25 cellular contexts compared by ENCODE assay signal in the genomic region with DNA sequence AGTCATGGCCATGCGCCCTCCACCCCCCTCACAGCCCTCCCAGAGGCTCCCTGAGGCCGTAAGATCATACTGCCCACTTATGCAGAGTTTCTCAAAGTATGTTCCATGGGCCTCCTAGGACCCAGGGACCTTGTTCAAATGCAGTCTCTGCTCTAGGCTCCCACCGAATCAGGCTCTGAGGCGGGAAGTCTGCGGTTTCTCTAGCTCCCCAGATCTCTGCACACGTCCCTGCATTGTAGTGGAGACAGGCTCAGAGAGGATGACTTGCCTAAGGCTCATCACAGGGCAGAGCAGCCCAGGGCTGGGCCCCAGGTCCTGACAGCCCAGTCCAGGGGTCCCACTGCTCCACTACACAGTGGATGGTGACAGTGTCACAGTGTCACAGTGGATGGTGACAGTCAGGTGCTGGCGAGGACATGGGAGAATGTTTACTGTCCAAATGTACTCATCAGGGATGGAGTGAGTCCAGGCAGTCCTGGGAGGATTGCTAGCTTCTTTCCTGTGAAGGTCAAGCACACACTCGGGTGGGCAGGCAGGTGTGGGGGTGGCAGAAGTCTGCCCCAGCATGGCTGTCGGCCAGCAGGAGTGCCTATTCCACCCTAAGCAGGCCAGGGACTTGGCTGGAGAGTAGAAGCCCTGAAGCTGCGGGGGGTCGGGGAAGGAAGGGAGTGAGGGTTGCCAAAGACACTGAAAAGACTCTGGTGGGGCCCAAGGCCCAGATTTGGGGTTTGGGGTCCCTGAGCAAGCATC. TPM values are rescaled to one million over a fixed set of nuclear protein-coding genes. Genes with fewer than 3 reads are reported as not detected.
"Had no signal": no experiment of that assay in that cellular context is flagged by ENCODE, and none has a peak within 500 bp of the region (broad histone marks: within the 10 kb centered on the region; RNA-seq: fewer than 3 reads in every experiment).

No MANE protein-coding gene starts in this region.

- H3K4me1 ChIP-seq: left ventricle myocardium inferior, parathyroid adenoma had no signal

- H3K27me3 ChIP-seq: cardiac muscle cell, hepatocyte, stomach, suprapubic skin, uterus had no signal

- H3K27me3 Mint-ChIP-seq: activated naive CD8-positive, alpha-beta T cell treated with anti-CD3 and anti-CD28 coated beads, Interleukin-2, amount 50 U/mL, for 24 hours; natural killer cell treated with Interleukin-12 subunit alpha and Interleukin-12 subunit beta and Interleukin-15 and Interleukin-18, amount 100 ng/mL, for 72 hours had no signal

- DNase-seq: activated effector memory CD4-positive, alpha-beta T cell treated with anti-CD3 and anti-CD28 coated beads, Interleukin-2, amount 50 U/mL, for 16 hours; activated naive CD4-positive, alpha-beta T cell treated with anti-CD3 and anti-CD28 coated beads, Interleukin-2, amount 50 U/mL, for 16 hours; activated naive CD8-positive, alpha-beta T cell treated with anti-CD3 and anti-CD28 coated beads, Interleukin-2, amount 50 U/mL, for 24 hours; activated T-cell treated with anti-CD3 and anti-CD28 coated beads, Interleukin-2, amount 50 U/mL, for 48 hours; effector CD4-positive, alpha-beta T cell; erythroblast; glutamatergic neuron; left ventricle myocardium inferior; mammary epithelial cell; stimulated activated CD4-positive, alpha-beta T cell treated with anti-CD3 and anti-CD28 coated beads, Interleukin-12 subunit alpha, Interleukin-12 subunit beta, amount 100 ng/mL, for 4 hours; stimulated activated CD4-positive, alpha-beta T cell treated with anti-CD3 and anti-CD28 coated beads, Interleukin-4, amount 100 ng/mL, for 4 hours; stomach; T-helper 9 cell; trophoblast cell; uterus had no signal

- H3K9me3 ChIP-seq: left ventricle myocardium inferior, stomach, suprapubic skin, uterus had no signal

- H3K27ac ChIP-seq: cardiac muscle cell, hepatocyte, left ventricle myocardium inferior, parathyroid adenoma, stomach, suprapubic skin, uterus had no signal

- H3K4me3 Mint-ChIP-seq: activated naive CD8-positive, alpha-beta T cell treated with anti-CD3 and anti-CD28 coated beads, Interleukin-2, amount 50 U/mL, for 24 hours; natural killer cell treated with Interleukin-12 subunit alpha and Interleukin-12 subunit beta and Interleukin-15 and Interleukin-18, amount 100 ng/mL, for 72 hours; WTC11 had no signal

- H3K27ac Mint-ChIP-seq: activated naive CD8-positive, alpha-beta T cell treated with anti-CD3 and anti-CD28 coated beads, Interleukin-2, amount 50 U/mL, for 24 hours; natural killer cell treated with Interleukin-12 subunit alpha and Interleukin-12 subunit beta and Interleukin-15 and Interleukin-18, amount 100 ng/mL, for 72 hours; WTC11 had no signal

- FAIRE-seq: frontal cortex had no signal

- H3K9ac ChIP-seq: parathyroid adenoma had no signal

- H3K4me2 ChIP-seq: hepatocyte had no signal

- H3K36me3 Mint-ChIP-seq: natural killer cell treated with Interleukin-12 subunit alpha and Interleukin-12 subunit beta and Interleukin-15 and Interleukin-18, amount 100 ng/mL, for 72 hours; WTC11 had no signal

- H3K4me3 ChIP-seq: cardiac muscle cell, hepatocyte, left ventricle myocardium inferior, stomach, suprapubic skin, uterus had no signal

- ATAC-seq: activated naive CD8-positive, alpha-beta T cell treated with anti-CD3 and anti-CD28 coated beads, Interleukin-2, amount 50 U/mL, for 24 hours; natural killer cell treated with Interleukin-12 subunit alpha and Interleukin-12 subunit beta and Interleukin-15 and Interleukin-18, amount 100 ng/mL, for 72 hours; right cardiac atrium had no signal

- H2AFZ ChIP-seq: hepatocyte, parathyroid adenoma had no signal

- H3K9me3 Mint-ChIP-seq: activated naive CD8-positive, alpha-beta T cell treated with anti-CD3 and anti-CD28 coated beads, Interleukin-2, amount 50 U/mL, for 24 hours; natural killer cell treated with Interleukin-12 subunit alpha and Interleukin-12 subunit beta and Interleukin-15 and Interleukin-18, amount 100 ng/mL, for 72 hours; WTC11 had no signal

- H3K36me3 ChIP-seq: cardiac muscle cell, left ventricle myocardium inferior, uterus had no signal

- H3K79me2 ChIP-seq: hepatocyte, parathyroid adenoma had no signal

RNA-seq across cellular contexts. Expression of a gene that starts 12.4 kb away (rescaled TPM):
- total RNA-seq: left ventricle myocardium inferior; mammary epithelial cell; natural killer cell treated with Interleukin-12 subunit alpha and Interleukin-12 subunit beta and Interleukin-15 and Interleukin-18, amount 100 ng/mL, for 72 hours; suprapubic skin; T-helper 1 cell treated with Interleukin-12 subunit alpha and Interleukin-12 subunit beta and Interleukin-4 antibody, amounts not matched to agents 30 ng/mL and 1 ng/mL, for 36 hours had no signal
- polyA plus RNA-seq: mammary epithelial cell, stomach had no signal

RNA-seq across cellular contexts. Expression of a gene that starts 31.6 kb away (rescaled TPM):
- total RNA-seq: pulmonary artery endothelial cell had no signal
